Comparison of ENCODE assay signal across 1 cellular context in the genomic region with DNA sequence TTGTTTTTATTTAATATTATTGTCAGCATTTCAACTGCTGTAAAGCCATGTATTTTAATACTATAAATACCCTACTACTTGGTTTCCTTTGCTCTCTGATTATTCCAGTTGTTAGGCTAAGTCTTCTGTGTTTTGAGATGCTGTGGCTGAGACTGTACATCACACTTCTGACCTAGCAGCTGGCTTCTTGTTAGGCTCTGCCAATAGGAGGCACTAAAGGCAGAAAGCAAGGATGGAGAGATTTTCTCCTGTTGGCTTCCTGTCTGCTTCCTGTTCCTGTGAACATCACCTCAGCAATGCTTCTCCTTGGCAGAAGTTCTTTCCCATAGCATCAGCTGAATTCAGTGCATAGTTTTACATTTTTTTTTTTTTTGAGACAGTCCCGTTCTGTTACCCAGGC.
TF ChIP-seq lines count a peak whose summit lies in the region.

No MANE protein-coding gene starts in this region.

TF ChIP-seq in GM23338, 12 proteins besides CTCF, POLR2A, EP300 and RAD21 (continued from another document):
- TF ChIP-seq ETS1 (IDR thresholded peaks at IDR 0.05) (no peak), CREB1 (CRISPR knock-in tag; IDR thresholded peaks at IDR 0.05; ENCODE audit: low read depth) (no peak)
TF ChIP-seq in GM23338: peak in this region for 0.
